In the genomic region with DNA sequence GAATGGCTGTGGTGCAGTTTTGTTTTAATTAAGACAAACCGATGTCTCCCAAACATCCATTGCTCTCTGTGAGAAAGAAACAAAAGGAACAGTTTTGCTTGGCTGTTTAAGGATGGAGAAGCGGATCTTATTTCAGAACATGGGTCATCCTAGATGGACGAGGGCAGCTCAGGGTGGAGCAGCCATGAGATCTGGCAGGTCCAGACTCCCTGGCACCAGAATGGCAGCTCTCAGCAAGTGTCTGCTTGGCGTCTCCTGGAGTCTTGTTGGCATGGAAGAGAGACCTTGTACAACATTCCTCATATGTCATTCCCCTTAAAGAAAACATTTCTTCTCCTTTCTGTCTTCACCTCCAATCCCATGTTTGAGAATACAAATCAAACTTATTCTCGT, we compare ENCODE assay signal across 20 cellular contexts.
A peak's percentile ranks its signal among the peaks of the same experiment; 100 is the strongest.
DNase-seq lines count a peak whose midpoint lies in the region; ATAC-seq and TF ChIP-seq lines count a peak whose summit lies in the region.
"Had no signal": no experiment of that assay in that cellular context is flagged by ENCODE, and none has a peak within 500 bp of the region (broad histone marks: within the 10 kb centered on the region; RNA-seq: fewer than 3 reads in every experiment).

No MANE protein-coding gene starts in this region.

- no TSS peak for BruUV-seq in PC-3 (replicated peaks; lab: Mats Ljungman, UMichigan)

- H3K9me2 ChIP-seq in PC-3 (replicated peaks; ENCODE audit: low read length): no peaks in the 10 kb centered on the region

- no peak for TF ChIP-seq EP300 in esophagus muscularis mucosa (IDR thresholded peaks at IDR 0.05)

- H3K79me2 ChIP-seq in PC-3 (ENCODE audit: low read length): no peaks in the 10 kb centered on the region

- no peak for ATAC-seq in PC-3
- ATAC-seq in HG03025 (IDR thresholded peaks at IDR 0.05; ENCODE audit: low FRiP score, unreplicated experiment): no peak
- ATAC-seq: activated CD8-positive, alpha-beta T cell treated with anti-CD3 and anti-CD28 coated beads for 36 hours had no signal

- no peaks in the 10 kb centered on the region for H4K20me1 ChIP-seq in PC-3 (ENCODE audit: low read length)

- H3F3A ChIP-seq in PC-3 (ENCODE audit: low read length, unreplicated experiment): peaks cover 4% of the 10 kb centered on the region

- H3K27me3 ChIP-seq in PC-3 (ENCODE audit: low read length): no peaks in the 10 kb centered on the region
- H3K27me3 ChIP-seq in esophagus muscularis mucosa: no peaks in the 10 kb centered on the region
- H3K27me3 ChIP-seq in mucosa of rectum (ENCODE audit: control insufficient read depth in 2 of 2, insufficient read depth in 2 of 2, low read length in 2 of 2): no peaks in the 10 kb centered on the region
- H3K27me3 ChIP-seq in subcutaneous abdominal adipose tissue (ENCODE audit: control insufficient read depth in 5 of 5, insufficient read depth in 4 of 5, low read length in 5 of 5): no peaks in the 10 kb centered on the region
- H3K27me3 ChIP-seq: dorsolateral prefrontal cortex had no signal

- 45% methylated on average over 5 of the region's 5 CpGs for WGBS in esophagus muscularis mucosa

- DNase-seq in PC-3 (no peak), esophagus muscularis mucosa (ENCODE audit: extremely low spot score) (no peak), NCI-H446 (lab: John Stamatoyannopoulos, UW) (no peak), COLO829 (ENCODE audit: low spot score) (no peak), NCI-H774 (lab: John Stamatoyannopoulos, UW) (no peak)
- DNase-seq: activated CD4-positive, alpha-beta T cell treated with anti-CD3 and anti-CD28 coated beads for 1 hour; activated CD8-positive, alpha-beta T cell treated with anti-CD3 and anti-CD28 coated beads for 36 hours; activated effector memory CD4-positive, alpha-beta T cell treated with anti-CD3 and anti-CD28 coated beads, Interleukin-2, amount 50 U/mL, for 16 hours; activated naive CD8-positive, alpha-beta T cell treated with anti-CD3 and anti-CD28 coated beads for 36 hours; glutamatergic neuron; kidney; NCI-H1105; NCI-H187 treated with DMSO at 0.1 percent for 48 hours; stimulated activated CD4-positive, alpha-beta T cell treated with anti-CD3 and anti-CD28 coated beads, Interleukin-1b, Interleukin-23, amount 100 ng/mL, for 48 hours; T-helper 2 cell had no signal

- POLR2A ChIA-PET in PC-3 (lab: Charles Lee; ENCODE audit: unreplicated experiment): no interaction called here

- H2AFZ ChIP-seq in PC-3 (ENCODE audit: low read length): no peak overlapping the region

- intact Hi-C loops in PC-3 (cut with micrococcal nuclease): loop anchor here (1.0 to 2.0 kb wide), 5 partner anchors 15 to 287 kb away; partner anchors contain the start of gene ADAMTSL3
- intact Hi-C loops in esophagus muscularis mucosa (cut with DNase I): loop anchor here (5.0 to 10.0 kb wide), 4 partner anchors 93 to 300 kb away; partner anchors contain the start of genes ADAMTSL3 and SH3GL3

- no peaks in the 10 kb centered on the region for H3K9me3 ChIP-seq in PC-3 (ENCODE audit: low read length)
- H3K9me3 ChIP-seq in esophagus muscularis mucosa: no peaks in the 10 kb centered on the region
- H3K9me3 ChIP-seq in mucosa of rectum (ENCODE audit: control insufficient read depth in 2 of 2, low read length in 2 of 2): no peaks in the 10 kb centered on the region
- H3K9me3 ChIP-seq in subcutaneous abdominal adipose tissue (ENCODE audit: control insufficient read depth in 5 of 5, low read length in 5 of 5): peaks cover 0 to 2% (median 0%) of the 10 kb centered on the region in 5 donors
- H3K9me3 ChIP-seq: HAP-1 had no signal

- CTCF ChIA-PET in PC-3 (lab: Charles Lee): no interaction called here

- no peaks in the 10 kb centered on the region for H3K36me3 ChIP-seq in PC-3 (ENCODE audit: low read depth, low read length)
- peaks cover 0 to 5% (median 0%) of the 10 kb centered on the region in 4 donors for H3K36me3 ChIP-seq in esophagus muscularis mucosa
- no peaks in the 10 kb centered on the region for H3K36me3 ChIP-seq in mucosa of rectum (ENCODE audit: control insufficient read depth in 2 of 2, insufficient read depth in 2 of 2, low read length in 2 of 2)
- H3K36me3 ChIP-seq in subcutaneous abdominal adipose tissue (ENCODE audit: control insufficient read depth in 5 of 5, insufficient read depth in 5 of 5, low read length in 5 of 5): no peaks in the 10 kb centered on the region
- H3K36me3 ChIP-seq: HAP-1 had no signal

- no peak for TF ChIP-seq CTCF in PC-3 (conservative IDR thresholded peaks at IDR 0.05; ENCODE audit: low read depth, low read length)
- no peak for TF ChIP-seq CTCF in esophagus muscularis mucosa (IDR thresholded peaks at IDR 0.05)

- H3K4me1 ChIP-seq in PC-3 (ENCODE audit: insufficient read depth, low read length) (peaks cover 22% of the 10 kb centered on the region), esophagus muscularis mucosa (peaks cover 11 to 20% (median 18%) of the 10 kb centered on the region in 4 donors), mucosa of rectum (ENCODE audit: control insufficient read depth in 2 of 2, insufficient read depth in 2 of 2, low read length in 2 of 2) (no peaks in the 10 kb centered on the region), subcutaneous abdominal adipose tissue (ENCODE audit: control insufficient read depth in 5 of 5, insufficient read depth in 5 of 5, low read length in 5 of 5) (peaks cover 0 to 13% (median 7%) of the 10 kb centered on the region in 5 donors)
- H3K4me1 ChIP-seq: HAP-1 had no signal

- H3K4me2 ChIP-seq in PC-3 (ENCODE audit: low read length): no peak overlapping the region

- H3K9ac ChIP-seq in PC-3 (ENCODE audit: low read length) (peak overlapping the region; percentile 77; the same call in 1 of the 2 replicates), mucosa of rectum (ENCODE audit: low read depth in 1 of 2, low read length in 2 of 2) (no peak overlapping the region), subcutaneous abdominal adipose tissue (ENCODE audit: low read length in 5 of 5) (no peak overlapping the region)

- no peak overlapping the region for H3K4me3 ChIP-seq in PC-3 (ENCODE audit: low read length)
- peak overlapping the region in 3 of 4 donors; percentile 18 to 27 (median 22) for H3K4me3 ChIP-seq in esophagus muscularis mucosa
- H3K4me3 ChIP-seq in mucosa of rectum (ENCODE audit: low read length in 2 of 2): no peak overlapping the region
- peak overlapping the region in 3 of 5 donors; percentile 20 to 53 (median 37) for H3K4me3 ChIP-seq in subcutaneous abdominal adipose tissue (ENCODE audit: low read depth in 1 of 5, low read length in 5 of 5)
- H3K4me3 ChIP-seq: dorsolateral prefrontal cortex, HAP-1 had no signal

- TF ChIP-seq POLR2A in esophagus muscularis mucosa (IDR thresholded peaks at IDR 0.05; ENCODE audit: low read depth): no peak

- H3K27ac ChIP-seq in PC-3 (ENCODE audit: low read length): peak overlapping the region; percentile 98
- H3K27ac ChIP-seq in esophagus muscularis mucosa (replicated peaks in 1 of 4): peak overlapping the region; percentile 61 to 81 (median 68)
- peak overlapping the region; percentile 14 to 53 for H3K27ac ChIP-seq in mucosa of rectum (ENCODE audit: low read depth in 2 of 2, low read length in 2 of 2)
- H3K27ac ChIP-seq in subcutaneous abdominal adipose tissue (ENCODE audit: low read depth, low read length): no peak overlapping the region
- H3K27ac ChIP-seq: dorsolateral prefrontal cortex had no signal

Comparison
In these comparisons a context has a peak if more than half of its experiments do, and no peak if none do; other contexts are left out.
1. H3K4me3 ChIP-seq: peak in esophagus muscularis mucosa (3 of 4) and subcutaneous abdominal adipose tissue (3 of 5); none in PC-3 (single experiment) and mucosa of rectum (0 of 2).